22 cellular contexts compared by ENCODE assay signal in genomic region chr5:55485073-55485472, GRCh38. TPM values are rescaled to one million over a fixed set of nuclear protein-coding genes. Genes with fewer than 3 reads are reported as not detected.
DNase-seq lines count a peak whose midpoint lies in the region; ATAC-seq, FAIRE-seq and TF ChIP-seq lines count a peak whose summit lies in the region.
"Had no signal": no experiment of that assay in that cellular context is flagged by ENCODE, and none has a peak within 500 bp of the region (broad histone marks: within the 10 kb centered on the region; RNA-seq: fewer than 3 reads in every experiment).

No MANE protein-coding gene starts in this region.

- H3K4me1 ChIP-seq in HUES48 (ENCODE audit: control insufficient read depth, insufficient read depth, low read length) (peaks cover 58% of the 10 kb centered on the region), H1 (replicated peaks in 1 of 4; ENCODE audit: control insufficient read depth in 3 of 4, insufficient read depth in 4 of 4, low read length in 3 of 4) (peaks cover 3 to 20% (median 14%) of the 10 kb centered on the region in 4 experiments; a peak in 6 of 7 replicates), iPS-20b (ENCODE audit: insufficient read depth, low read length) (peaks cover 30% of the 10 kb centered on the region; the same call in 1 of the 2 replicates), subcutaneous abdominal adipose tissue (ENCODE audit: control insufficient read depth in 5 of 5, insufficient read depth in 5 of 5, low read length in 5 of 5) (peaks cover 0 to 8% (median 4%) of the 10 kb centered on the region in 5 donors)

- H2BK120ac ChIP-seq in H1 (replicated peaks; ENCODE audit: low read depth, low read length) = no peak overlapping the region

- no peak for ATAC-seq in GM19452 (IDR thresholded peaks at IDR 0.05; ENCODE audit: unreplicated experiment)
- ATAC-seq in HG02571 (IDR thresholded peaks at IDR 0.05; ENCODE audit: unreplicated experiment) = no peak
- ATAC-seq: CD8-positive, alpha-beta T cell; GM12878; K562; PC-3; SK-N-SH treated with all-trans-retinoic acid at 6 μM for 48 hours had no signal

- peak; percentile 99 for FAIRE-seq in H1 (lab: Jason Lieb, UNC)
- FAIRE-seq: GM12878, K562 had no signal

- H3K23me2 ChIP-seq in H1 (ENCODE audit: low read depth, low read length) = no peaks in the 10 kb centered on the region

- no peaks in the 10 kb centered on the region; the same call in 1 of the 2 replicates for H3K79me1 ChIP-seq in H1 (ENCODE audit: low read depth, low read length)

- no peak for TF ChIP-seq CTCF in H1 (IDR thresholded peaks at IDR 0.05; ENCODE audit: control extremely low read depth in 1 of 3, insufficient read depth in 1 of 3, low read depth in 1 of 3, low read length in 3 of 3)

- peak overlapping the region; percentile 95 for H2BK5ac ChIP-seq in H1 (ENCODE audit: low read depth, low read length)

- H3K23ac ChIP-seq in H1 (ENCODE audit: insufficient read length) = no peak overlapping the region

- no peak overlapping the region for H3K56ac ChIP-seq in H1 (replicated peaks; ENCODE audit: insufficient read length, low read depth, low read length)

- TF ChIP-seq POLR2A in H1 (IDR thresholded peaks at IDR 0.05; ENCODE audit: control extremely low read depth in 1 of 2, low read depth in 2 of 2, low read length in 2 of 2) = 0 out of 3 replicates have a peak, but pooled peaks of 1 of the 2 experiments have one; percentile 46

- H3K4me3 ChIP-seq in HUES48 (ENCODE audit: low read depth, low read length) (peak overlapping the region; percentile 49), H1 (ENCODE audit: extremely low read depth in 1 of 4, insufficient read depth in 2 of 4, low read depth in 3 of 4, low read length in 4 of 4) (peak overlapping the region in 1 of 4 experiments; percentile 49; a peak in 2 of 8 replicates), iPS-20b (ENCODE audit: low read length) (peak overlapping the region; percentile 56; the same call in 1 of the 2 replicates), subcutaneous abdominal adipose tissue (ENCODE audit: low read depth in 1 of 5, low read length in 5 of 5) (no peak overlapping the region)
- H3K4me3 ChIP-seq: BLaER1 treated with 17β-estradiol and CSF1 and Interleukin-3, amounts not matched to agents 10 nM and 100 nM; GM12878; K562 had no signal

- peak overlapping the region; percentile 12; the same call in 1 of the 2 replicates for H3K9ac ChIP-seq in HUES48 (ENCODE audit: low read depth, low read length)
- H3K9ac ChIP-seq in H1 (replicated peaks in 1 of 4; ENCODE audit: extremely low read depth in 1 of 4, low read depth in 3 of 4, low read length in 3 of 4) = peak overlapping the region in 1 of 4 experiments; percentile 22; a peak in 1 of 7 replicates
- H3K9ac ChIP-seq in iPS-20b (ENCODE audit: low read depth, low read length) = peak overlapping the region; percentile 46; the same call in 1 of the 2 replicates
- H3K9ac ChIP-seq in subcutaneous abdominal adipose tissue (ENCODE audit: low read length in 5 of 5) = no peak overlapping the region
- H3K9ac ChIP-seq: BLaER1 treated with 17β-estradiol and CSF1 and Interleukin-3, amounts not matched to agents 10 nM and 100 nM had no signal

- H4K91ac ChIP-seq in H1 (replicated peaks; ENCODE audit: insufficient read length, low read length) = no peak overlapping the region

- H3K27ac ChIP-seq in HUES48 (ENCODE audit: low read depth, low read length) (peak overlapping the region; percentile 97), H1 (ENCODE audit: low read depth, low read length) (peak overlapping the region; percentile 55; the same call in 1 of the 2 replicates), iPS-20b (ENCODE audit: low read length) (peak overlapping the region; percentile 55), subcutaneous abdominal adipose tissue (ENCODE audit: low read depth, low read length) (peak overlapping the region; percentile 38)
- H3K27ac ChIP-seq: BLaER1 treated with 17β-estradiol and CSF1 and Interleukin-3, amounts not matched to agents 10 nM and 100 nM; RWPE1 had no signal

- peaks cover 0 to 59% of the 10 kb centered on the region in 2 experiments; a peak in 3 of 4 replicates for H3K79me2 ChIP-seq in H1 (ENCODE audit: control insufficient read depth in 1 of 2, insufficient read depth in 2 of 2, low read length in 2 of 2)

- TF ChIP-seq RAD21 in H1 (IDR thresholded peaks at IDR 0.05 in 1 of 2, conservative IDR thresholded peaks at IDR 0.05 in 1 of 2; ENCODE audit: low read depth in 2 of 2, low read length in 2 of 2) = no peak

- TF ChIP-seq EP300 in H1 (IDR thresholded peaks at IDR 0.05; ENCODE audit: borderline replicate concordance in 1 of 2, low read depth in 2 of 2, low read length in 2 of 2) = no peak; a peak in 1 of 3 replicates

- H2BK12ac ChIP-seq in H1 (ENCODE audit: low read depth, low read length) = peak overlapping the region; percentile 12; the same call in 1 of the 2 replicates

- H3K36me3 ChIP-seq in HUES48 (ENCODE audit: control insufficient read depth, insufficient read depth, low read length) (peaks cover 5% of the 10 kb centered on the region), H1 (ENCODE audit: control insufficient read depth in 2 of 4, insufficient read depth in 4 of 4, low read length in 3 of 4) (peaks cover 0 to 16% (median 0%) of the 10 kb centered on the region in 4 experiments; a peak in 1 of 8 replicates), iPS-20b (ENCODE audit: insufficient read depth, low read depth, low read length) (no peaks in the 10 kb centered on the region), subcutaneous abdominal adipose tissue (ENCODE audit: control insufficient read depth in 5 of 5, insufficient read depth in 5 of 5, low read length in 5 of 5) (peaks cover 0 to 5% (median 2%) of the 10 kb centered on the region in 5 donors)
- H3K36me3 ChIP-seq: BLaER1 treated with 17β-estradiol and CSF1 and Interleukin-3, amounts not matched to agents 10 nM and 100 nM had no signal

- no peaks in the 10 kb centered on the region for H4K20me1 ChIP-seq in H1 (replicated peaks in 1 of 2; ENCODE audit: control insufficient read depth in 1 of 2, insufficient read depth in 2 of 2, low read length in 2 of 2)
- H4K20me1 ChIP-seq: BLaER1 treated with 17β-estradiol and CSF1 and Interleukin-3, amounts not matched to agents 10 nM and 100 nM had no signal

- H3K14ac ChIP-seq in H1 (ENCODE audit: insufficient read length) = no peak overlapping the region

- CTCF ChIA-PET in H1 (lab: Charles Lee; ENCODE audit: partially characterized antibody) = interaction anchor here (0.7 to 1.2 kb wide), 4 partner anchors 34 to 207 kb away, joined by 3 to 4 read pairs (median 3); no protein-coding TSS in a partner anchor

- H2AK5ac ChIP-seq in H1 (ENCODE audit: low read depth, low read length) = no peak overlapping the region

- H3K4me2 ChIP-seq in H1 (ENCODE audit: insufficient read depth in 1 of 2, low read depth in 2 of 2, low read length in 2 of 2) = peak overlapping the region; percentile 65 to 68; a peak in 3 of 4 replicates
- H3K4me2 ChIP-seq: BLaER1 treated with 17β-estradiol and CSF1 and Interleukin-3, amounts not matched to agents 10 nM and 100 nM had no signal

- 0% methylated on average over 3 of the region's 3 CpGs; no CpG with 5 or more reads in 1 of the 2 experiments for WGBS in H1 (ENCODE audit: extremely low coverage in 1 of 2, insufficient coverage in 1 of 2, insufficient read length in 1 of 2, insufficient replicate concordance in 2 of 2, low coverage in 1 of 2, low lambda C conversion rate in 2 of 2, missing lambda C conversion rate in 1 of 2), 2 experiments

- POLR2A ChIA-PET in H1 (lab: Charles Lee; ENCODE audit: partially characterized antibody) = interaction anchor here (0.7 to 1.9 kb wide), 8 partner anchors 9 to 1208 kb away, joined by 3 to 7 read pairs (median 3); no protein-coding TSS in a partner anchor

- no peak overlapping the region for H2BK20ac ChIP-seq in H1 (ENCODE audit: low read length)

- no peaks in the 10 kb centered on the region for H3K9me3 ChIP-seq in HUES48 (ENCODE audit: control insufficient read depth, insufficient read depth, low read length)
- H3K9me3 ChIP-seq in H1 (ENCODE audit: insufficient read depth in 2 of 2, low read depth in 1 of 2, low read length in 1 of 2) = no peaks in the 10 kb centered on the region
- no peaks in the 10 kb centered on the region for H3K9me3 ChIP-seq in iPS-20b (ENCODE audit: insufficient read depth, low read depth, low read length)
- no peaks in the 10 kb centered on the region for H3K9me3 ChIP-seq in subcutaneous abdominal adipose tissue (ENCODE audit: control insufficient read depth in 5 of 5, low read length in 5 of 5)
- H3K9me3 ChIP-seq: BLaER1 treated with 17β-estradiol and CSF1 and Interleukin-3, amounts not matched to agents 10 nM and 100 nM had no signal

- no peak overlapping the region for H2AFZ ChIP-seq in H1 (ENCODE audit: low read length)

- no peak overlapping the region for H3K4ac ChIP-seq in H1 (replicated peaks; ENCODE audit: insufficient read length, low read depth, low read length)

- DNase-seq in H1 (ENCODE audit: low read depth in 1 of 2, low spot score in 2 of 2) = peak in 1 of 2 experiments; percentile 46
- no peak for DNase-seq in central memory CD4-positive, alpha-beta T cell
- DNase-seq: Calu3; CD8-positive, alpha-beta T cell; DMS53; EL; HFFc6; NCI-H1092 treated with DMSO at 0.1 percent for 48 hours; NCI-H2081 treated with DMSO at 0.1 percent for 48 hours; NCI-H774; PC-3; SIG-M5 had no signal

- no peak overlapping the region for H2BK15ac ChIP-seq in H1 (ENCODE audit: low read length)

- H4K5ac ChIP-seq in H1 (ENCODE audit: insufficient read length, low read depth, low read length) = no peak overlapping the region

- H4K8ac ChIP-seq in H1 (ENCODE audit: extremely low read depth, insufficient read depth, low read length) = no peak overlapping the region

- H3K18ac ChIP-seq in H1 (ENCODE audit: extremely low read depth, low read length) = no peak overlapping the region

- H3K27me3 ChIP-seq in HUES48 (ENCODE audit: control insufficient read depth, insufficient read depth, low read length) (no peaks in the 10 kb centered on the region), H1 (replicated peaks in 1 of 4; ENCODE audit: control insufficient read depth in 3 of 4, extremely low read depth in 1 of 4, insufficient read depth in 3 of 4, low read length in 3 of 4) (no peaks in the 10 kb centered on the region), iPS-20b (ENCODE audit: insufficient read depth, low read length) (no peaks in the 10 kb centered on the region), subcutaneous abdominal adipose tissue (ENCODE audit: control insufficient read depth in 5 of 5, insufficient read depth in 4 of 5, low read length in 5 of 5) (no peaks in the 10 kb centered on the region)
- H3K27me3 ChIP-seq: BLaER1 treated with 17β-estradiol and CSF1 and Interleukin-3, amounts not matched to agents 10 nM and 100 nM had no signal

RNA-seq across cellular contexts. Expression of gene PLPP1, which starts 49.7 kb away (rescaled TPM):
- 43.7 and 47.2 TPM in 2 replicates for total RNA-seq in H1 (2021; fragmentation: NEBNext Ultra II Directional; extraction: Animal tissue kit (Norgen Biotek cat#: 25700))
- 66.4 and 91.3 TPM in 2 replicates for polyA plus RNA-seq in H1 (2011; rRNA removed)
- 78.6 TPM for polyA plus RNA-seq in H1 (2011; cell fraction: cytosol; rRNA removed)
- 38.0 TPM for polyA plus RNA-seq in H1 (2011; cell fraction: nucleus; rRNA removed)
- polyA plus RNA-seq in H1 (2012, experiment 1 of 2) = 36.2 to 50.1 TPM (median 48.2 TPM) in 4 replicates
- polyA plus RNA-seq in H1 (2012, experiment 2 of 2) = 30.5 TPM
- polyA plus RNA-seq in H1 (2013, experiment 1 of 2) = 38.9 TPM
- polyA plus RNA-seq in H1 (2013, experiment 2 of 2) = 44.3 TPM
- 67.9 and 73.8 TPM in 2 replicates for polyA minus RNA-seq in H1 (2011; rRNA and poly(A)+ RNA removed)
- polyA minus RNA-seq in H1 (2011; cell fraction: cytosol; rRNA and poly(A)+ RNA removed) = 32.1 TPM
- 74.5 TPM for polyA minus RNA-seq in H1 (2011; cell fraction: nucleus; rRNA and poly(A)+ RNA removed)

Comparison
In these comparisons a context has a peak if more than half of its experiments do, and no peak if none do; other contexts are left out.
1. H3K27ac ChIP-seq: peak in every context shown above with its lines; median percentile 97 in HUES48; 55 in H1; 55 in iPS-20b; 38 in subcutaneous abdominal adipose tissue.
2. H3K4me3 ChIP-seq: peak in HUES48 (single experiment) and iPS-20b (single experiment); none in subcutaneous abdominal adipose tissue (0 of 5).
3. H3K9ac ChIP-seq: peak in HUES48 (single experiment) and iPS-20b (single experiment); none in subcutaneous abdominal adipose tissue (0 of 5).